14 cellular contexts compared by ENCODE assay signal in the genomic region with DNA sequence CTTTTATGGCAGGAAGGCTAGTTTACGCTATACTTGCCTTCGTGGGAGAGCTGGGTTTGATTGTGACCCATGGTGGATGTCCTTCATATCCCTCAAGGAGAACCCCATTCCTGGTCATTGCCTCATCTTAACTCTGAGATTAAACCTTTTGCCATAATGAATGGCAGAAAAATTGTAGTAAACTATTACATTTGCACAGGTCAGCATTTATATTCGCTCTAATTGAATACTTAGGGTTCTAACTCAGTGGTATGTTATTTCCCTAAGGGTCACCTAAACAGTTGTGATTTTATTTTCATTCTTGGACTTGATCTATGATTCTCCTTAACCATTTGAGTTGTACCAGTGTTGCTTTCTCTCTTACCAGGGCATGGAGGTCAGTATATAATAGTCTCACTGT. TPM values are rescaled to one million over a fixed set of nuclear protein-coding genes. Genes with fewer than 3 reads are reported as not detected.
A peak's percentile ranks its signal among the peaks of the same experiment; 100 is the strongest.
DNase-seq lines count a peak whose midpoint lies in the region; ATAC-seq, FAIRE-seq and TF ChIP-seq lines count a peak whose summit lies in the region.
"Had no signal": no experiment of that assay in that cellular context is flagged by ENCODE, and none has a peak within 500 bp of the region (broad histone marks: within the 10 kb centered on the region; RNA-seq: fewer than 3 reads in every experiment).

No MANE protein-coding gene starts in this region.

- no peak overlapping the region for H3K4me3 Mint-ChIP-seq in activated B cell treated with CpG ODN at 0.5 μM for 24 hours

- H3K4me2 ChIP-seq in mammary epithelial cell (ENCODE audit: insufficient read depth, low read depth, low read length): no peak overlapping the region
- no peak overlapping the region for H3K4me2 ChIP-seq in HepG2 (ENCODE audit: low read depth, low read length)
- H3K4me2 ChIP-seq: SK-N-SH had no signal

- H3K79me2 ChIP-seq in mammary epithelial cell (ENCODE audit: insufficient read depth, low read length) (no peaks in the 10 kb centered on the region), HepG2 (ENCODE audit: insufficient read depth, low read length) (no peaks in the 10 kb centered on the region)

- no peak for TF ChIP-seq CTCF in breast epithelium (IDR thresholded peaks at IDR 0.05)
- TF ChIP-seq CTCF in mammary epithelial cell (conservative IDR thresholded peaks at IDR 0.05 in 1 of 2, IDR thresholded peaks at IDR 0.05 in 1 of 2; ENCODE audit: extremely low read depth in 1 of 2, insufficient read depth in 1 of 2, low read depth in 1 of 2, low read length in 2 of 2): no peak
- no peak for TF ChIP-seq CTCF in activated B cell treated with CpG ODN at 0.5 μM for 24 hours (IDR thresholded peaks at IDR 0.05)
- no peak for TF ChIP-seq CTCF in HepG2 (CRISPR knock-in tag; IDR thresholded peaks at IDR 0.05)
- no peak for TF ChIP-seq CTCF in upper lobe of right lung (IDR thresholded peaks at IDR 0.05)

- intact Hi-C loops in breast epithelium (cut with DNase I; ENCODE audit: low total_unique reads): no loop called here
- intact Hi-C loops in mammary epithelial cell (cut with micrococcal nuclease): no loop called here
- intact Hi-C loops in activated B cell treated with CpG ODN at 0.5 μM for 24 hours (cut with micrococcal nuclease): no loop called here
- intact Hi-C loops in HepG2 (cut with micrococcal nuclease; ENCODE audit: unreplicated experiment): no loop called here
- intact Hi-C loops in upper lobe of right lung (cut with DNase I): no loop called here

- FAIRE-seq in HepG2 (lab: Jason Lieb, UNC): no peak

- H3K36me3 Mint-ChIP-seq in activated B cell treated with CpG ODN at 0.5 μM for 24 hours (ENCODE audit: low read depth): no peaks in the 10 kb centered on the region

- H3K9ac ChIP-seq in mammary epithelial cell (ENCODE audit: insufficient read depth, low read length) (no peak overlapping the region), HepG2 (ENCODE audit: insufficient read depth, low read depth, low read length) (no peak overlapping the region)
- H3K9ac ChIP-seq: SK-N-SH had no signal

- CTCF ChIA-PET in mammary epithelial cell (lab: Charles Lee; ENCODE audit: low non-redundant PET) (no interaction called here), activated B cell treated with CpG ODN at 0.5 μM for 24 hours (lab: Charles Lee) (no interaction called here), HepG2 (lab: Yijun Ruan, JAX; ENCODE audit: low intra/inter-chr PET ratio, low total read pairs) (no interaction called here)

- H3K9me3 ChIP-seq in breast epithelium: no peaks in the 10 kb centered on the region
- H3K9me3 ChIP-seq in mammary epithelial cell (replicated peaks; ENCODE audit: insufficient read depth, low read length): no peaks in the 10 kb centered on the region
- no peaks in the 10 kb centered on the region for H3K9me3 ChIP-seq in HepG2 (ENCODE audit: low read length)
- H3K9me3 ChIP-seq in upper lobe of right lung: no peaks in the 10 kb centered on the region
- H3K9me3 ChIP-seq: pancreas, SK-N-SH, thoracic aorta had no signal

- TF ChIP-seq POLR2A in breast epithelium (IDR thresholded peaks at IDR 0.05): no peak
- no peak for TF ChIP-seq POLR2A in HepG2 (IDR thresholded peaks at IDR 0.05; ENCODE audit: insufficient read depth in 1 of 2, low read depth in 2 of 2, low read length in 2 of 2)

- in situ Hi-C loops in mammary epithelial cell (cut with MboI; ENCODE audit: low sequenced_read_pairs in 2 of 2): no loop called here
- in situ Hi-C loops in HepG2 (cut with HindIII; ENCODE audit: extremely low pct_ligation_motif_present, low pct_unique_long_range_greater_than_20kb): no loop called here

- dilution Hi-C loops in mammary epithelial cell (cut with HindIII; ENCODE audit: low sequenced_read_pairs): no loop called here

- ATAC-seq in activated B cell treated with CpG ODN at 0.5 μM for 24 hours (ENCODE audit: low read depth): no peak
- ATAC-seq in HepG2: no peak
- ATAC-seq in upper lobe of right lung: no peak
- ATAC-seq in HG03139 (IDR thresholded peaks at IDR 0.05; ENCODE audit: unreplicated experiment): no peak

- BruUV-seq in mammary epithelial cell (replicated peaks; lab: Mats Ljungman, UMichigan): no TSS peak
- no TSS peak for BruUV-seq in HepG2 (replicated peaks; lab: Mats Ljungman, UMichigan)

- TF ChIP-seq EP300 in HepG2 (IDR thresholded peaks at IDR 0.05; ENCODE audit: low read depth in 2 of 2, low read length in 2 of 2): no peak
- TF ChIP-seq EP300 in HepG2 (CRISPR knock-in tag; IDR thresholded peaks at IDR 0.05; ENCODE audit: borderline replicate concordance): no peak

- H3K4me3 ChIP-seq in breast epithelium: no peak overlapping the region
- no peak overlapping the region for H3K4me3 ChIP-seq in mammary epithelial cell (replicated peaks in 1 of 3; ENCODE audit: insufficient read depth in 1 of 3, low read depth in 2 of 3, low read length in 3 of 3)
- no peak overlapping the region for H3K4me3 ChIP-seq in HepG2 (replicated peaks in 1 of 3; ENCODE audit: insufficient read depth in 1 of 3, low read depth in 2 of 3, low read length in 3 of 3)
- H3K4me3 ChIP-seq in upper lobe of right lung: no peak overlapping the region
- H3K4me3 ChIP-seq: cardiac muscle cell, pancreas had no signal

- H2AFZ ChIP-seq in mammary epithelial cell (ENCODE audit: low read depth, low read length) (no peak overlapping the region), HepG2 (ENCODE audit: low read length) (no peak overlapping the region)

- H3K36me3 ChIP-seq in breast epithelium (no peaks in the 10 kb centered on the region), mammary epithelial cell (ENCODE audit: insufficient read depth, low read length) (no peaks in the 10 kb centered on the region), HepG2 (replicated peaks in 1 of 2; ENCODE audit: control insufficient read depth in 1 of 2, insufficient read depth in 2 of 2, low read length in 2 of 2) (no peaks in the 10 kb centered on the region), upper lobe of right lung (no peaks in the 10 kb centered on the region)
- H3K36me3 ChIP-seq: cardiac muscle cell, pancreas, thoracic aorta had no signal

- H3K27me3 ChIP-seq in breast epithelium (peaks cover 0 to 9% of the 10 kb centered on the region in 2 donors), mammary epithelial cell (ENCODE audit: insufficient read depth, low read length) (no peaks in the 10 kb centered on the region), HepG2 (ENCODE audit: control insufficient read depth in 1 of 2, insufficient read depth in 2 of 2, low read length in 2 of 2) (no peaks in the 10 kb centered on the region), upper lobe of right lung (no peaks in the 10 kb centered on the region)
- H3K27me3 ChIP-seq: cardiac muscle cell, pancreas had no signal

- TF ChIP-seq RAD21 in HepG2 (CRISPR knock-in tag; IDR thresholded peaks at IDR 0.05): no peak

- H3K4me1 ChIP-seq in breast epithelium (no peaks in the 10 kb centered on the region), mammary epithelial cell (ENCODE audit: insufficient read depth, low read length) (no peaks in the 10 kb centered on the region), HepG2 (ENCODE audit: insufficient read depth, low read length) (no peaks in the 10 kb centered on the region), upper lobe of right lung (no peaks in the 10 kb centered on the region)
- H3K4me1 ChIP-seq: pancreas had no signal

- POLR2A ChIA-PET in activated B cell treated with CpG ODN at 0.5 μM for 24 hours (lab: Charles Lee): interaction anchor here (0.6 to 3.8 kb wide), 2 partner anchors 12 to 424 kb away, joined by 3 to 38 read pairs; a partner anchor contains a TSS
- POLR2A ChIA-PET in HepG2 (lab: Yijun Ruan, JAX): no interaction called here

- 98% methylated on average over 3 of the region's 3 CpGs for WGBS in mammary epithelial cell (ENCODE audit: low coverage, missing lambda C conversion rate)
- WGBS in HepG2 (ENCODE audit: low lambda C conversion rate): 100% methylated on average over 3 of the region's 3 CpGs

- H4K20me1 ChIP-seq in mammary epithelial cell (ENCODE audit: insufficient read depth, low read length): no peaks in the 10 kb centered on the region
- no peaks in the 10 kb centered on the region for H4K20me1 ChIP-seq in HepG2 (ENCODE audit: insufficient read depth, low read length)

- DNase-seq in breast epithelium (ENCODE audit: low spot score in 2 of 2) (no peak), mammary epithelial cell (no peak), activated B cell treated with CpG ODN at 0.5 μM for 24 hours (no peak), HepG2 (ENCODE audit: low spot score) (no peak), upper lobe of right lung (no peak), AG08395 (ENCODE audit: low spot score) (no peak)
- DNase-seq in stimulated activated CD4-positive, alpha-beta T cell treated with anti-CD3 and anti-CD28 coated beads, Interleukin-4, amount 100 ng/mL, for 4 hours: no peak
- DNase-seq: NCI-H1105 treated with DMSO at 0.1 percent for 48 hours, NCI-H446 treated with DMSO at 0.1 percent for 48 hours, pancreas, SK-N-SH had no signal

- H3K9me3 Mint-ChIP-seq in activated B cell treated with CpG ODN at 0.5 μM for 24 hours: no peaks in the 10 kb centered on the region

- peak overlapping the region; percentile 94 for H3K27ac Mint-ChIP-seq in activated B cell treated with CpG ODN at 0.5 μM for 24 hours

- no peaks in the 10 kb centered on the region for H3K27me3 Mint-ChIP-seq in activated B cell treated with CpG ODN at 0.5 μM for 24 hours

- peak overlapping the region; percentile 9 to 50 for H3K27ac ChIP-seq in breast epithelium
- no peak overlapping the region for H3K27ac ChIP-seq in mammary epithelial cell (ENCODE audit: insufficient read depth, low read depth, low read length)
- no peak overlapping the region for H3K27ac ChIP-seq in HepG2 (ENCODE audit: extremely low read length, insufficient read depth, low read length)
- H3K27ac ChIP-seq in upper lobe of right lung: peak overlapping the region; percentile 74
- H3K27ac ChIP-seq: cardiac muscle cell had no signal

- peaks cover 57% of the 10 kb centered on the region for H3K4me1 Mint-ChIP-seq in activated B cell treated with CpG ODN at 0.5 μM for 24 hours

RNA-seq across cellular contexts. Expression of a gene that starts 13.4 kb away (rescaled TPM):
- total RNA-seq in breast epithelium: 10 to 100 TPM; 16.0 to 63.8 (median 32.8) TPM
- 1 to 10 TPM; 1.2 to 6.0 TPM for total RNA-seq in mammary epithelial cell
- polyA plus RNA-seq in mammary epithelial cell: 9.2 TPM
- polyA minus RNA-seq in mammary epithelial cell: 15.6 TPM
- 13.6 and 13.9 TPM in 2 replicates for total RNA-seq in activated B cell treated with CpG ODN at 0.5 μM for 24 hours
- 9.1 and 13.3 TPM in 2 replicates for total RNA-seq in HepG2 (2016; rRNA removed; fragmentation: Illumina TruSeq; extraction: Trizol)
- 3.8 and 5.6 TPM in 2 replicates for total RNA-seq in HepG2 (2016; cell fraction: cytosol; rRNA removed; fragmentation: Illumina TruSeq; extraction: Trizol; ENCODE audit: low read depth)
- total RNA-seq in HepG2 (2016; cell fraction: insoluble cytoplasmic fraction; rRNA removed; fragmentation: Illumina TruSeq; extraction: Trizol): 8.5 and 14.7 TPM in 2 replicates
- total RNA-seq in HepG2 (2016; cell fraction: membrane; rRNA removed; fragmentation: Illumina TruSeq; extraction: Trizol): 7.0 and 7.7 TPM in 2 replicates
- 6.3 and 7.8 TPM in 2 replicates for total RNA-seq in HepG2 (2016; cell fraction: nucleus; rRNA removed; fragmentation: Illumina TruSeq; extraction: Trizol)
- polyA plus RNA-seq in HepG2 (2011; rRNA removed): 7.3 and 10.5 TPM in 2 replicates
- 6.6 and 7.1 TPM in 2 replicates for polyA plus RNA-seq in HepG2 (2011; cell fraction: cytosol; rRNA removed)
- 5.0 and 5.2 TPM in 2 replicates for polyA plus RNA-seq in HepG2 (2011; cell fraction: nucleus; rRNA removed)
- polyA plus RNA-seq in HepG2 (2012): 2.9 and 5.4 TPM in 2 replicates
- 3.3 and 3.6 TPM in 2 replicates for polyA plus RNA-seq in HepG2 (2016; cell fraction: cytosol; fragmentation: Illumina TruSeq; extraction: Trizol; ENCODE audit: low read depth)
- polyA plus RNA-seq in HepG2 (2016; cell fraction: insoluble cytoplasmic fraction; fragmentation: Illumina TruSeq; extraction: Trizol; ENCODE audit: low read depth): 10.0 and 10.1 TPM in 2 replicates
- polyA plus RNA-seq in HepG2 (2016; cell fraction: membrane; fragmentation: Illumina TruSeq; extraction: Trizol; ENCODE audit: low read depth): 5.3 and 5.7 TPM in 2 replicates
- polyA plus RNA-seq in HepG2 (2016; cell fraction: nucleus; fragmentation: Illumina TruSeq; extraction: Trizol; ENCODE audit: insufficient read depth, low read depth): 3.5 and 5.6 TPM in 2 replicates
- polyA minus RNA-seq in HepG2 (2011; rRNA and poly(A)+ RNA removed; ENCODE audit: low replicate concordance): 10.5 and 17.1 TPM in 2 replicates
- polyA minus RNA-seq in HepG2 (2011; cell fraction: cytosol; rRNA and poly(A)+ RNA removed): 11.8 and 13.5 TPM in 2 replicates
- polyA minus RNA-seq in HepG2 (2011; cell fraction: nucleus; rRNA and poly(A)+ RNA removed): 15.2 and 15.5 TPM in 2 replicates
- 19.4 TPM for total RNA-seq in upper lobe of right lung

Comparison
In these comparisons a context has a peak if more than half of its experiments do, and no peak if none do; other contexts are left out.
1. H3K27ac ChIP-seq: peak in breast epithelium (2 of 2) and upper lobe of right lung (single experiment); none in mammary epithelial cell (single experiment) and HepG2 (single experiment).